9 cellular contexts compared by ENCODE assay signal in the genomic region with DNA sequence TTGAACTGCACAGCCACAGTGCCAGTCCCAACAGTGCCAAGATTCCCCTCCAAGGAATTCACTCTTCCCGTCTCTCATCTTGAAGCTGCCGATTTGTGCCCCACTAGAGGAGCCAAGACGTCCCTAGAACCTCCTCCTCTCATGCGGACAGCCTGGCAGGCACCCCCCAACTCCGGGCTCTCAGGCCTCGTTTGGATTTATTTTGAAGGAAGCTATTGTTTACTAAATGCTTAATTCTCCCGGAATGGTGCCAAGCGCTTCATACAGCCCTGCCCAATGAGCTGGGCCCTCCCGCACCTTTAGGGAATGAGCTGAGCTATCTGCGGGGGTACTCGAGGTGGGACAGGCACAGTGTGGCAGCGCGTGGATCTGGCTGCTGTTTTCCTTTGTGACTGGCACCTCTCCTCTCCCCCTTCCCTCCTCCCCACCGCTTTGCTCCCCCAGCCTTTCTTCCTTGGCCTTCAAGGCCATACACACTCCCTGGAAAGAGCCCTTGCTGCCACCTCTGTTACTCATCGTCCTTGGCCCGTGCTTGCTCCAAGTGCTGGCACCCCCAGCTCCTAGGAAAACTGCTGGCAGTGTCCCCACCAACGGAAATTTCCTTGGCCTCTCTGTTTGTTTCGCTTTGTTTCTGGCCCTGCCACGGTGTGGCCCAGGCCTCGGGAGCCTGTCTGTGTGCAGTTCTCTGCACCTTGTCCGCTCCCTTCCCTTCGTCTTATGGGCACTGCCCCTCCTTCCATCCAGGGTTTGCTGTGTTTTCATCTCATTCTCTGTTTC. TPM values are rescaled to one million over a fixed set of nuclear protein-coding genes. Genes with fewer than 3 reads are reported as not detected.
DNase-seq lines count a peak whose midpoint lies in the region; ATAC-seq and TF ChIP-seq lines count a peak whose summit lies in the region.
"Had no signal": no experiment of that assay in that cellular context is flagged by ENCODE, and none has a peak within 500 bp of the region (broad histone marks: within the 10 kb centered on the region; RNA-seq: fewer than 3 reads in every experiment).

No MANE protein-coding gene starts in this region.

- H3K27ac Mint-ChIP-seq in stimulated activated naive CD8-positive, alpha-beta T cell treated with anti-CD3 and anti-CD28 coated beads, Interleukin-15, amount 100 ng/mL, for 72 hours = peak overlapping the region; percentile 41 to 68
- H3K27ac Mint-ChIP-seq in CD4-positive, alpha-beta memory T cell = peak overlapping the region in 1 of 7 donors; percentile 65

- DNase-seq in GM04503 (ENCODE audit: low read depth) = peak; percentile 35
- DNase-seq in mammary epithelial cell = no peak
- DNase-seq in left lobe of liver (ENCODE audit: low spot score) = no peak
- no peak for DNase-seq in stimulated activated naive CD8-positive, alpha-beta T cell treated with anti-CD3 and anti-CD28 coated beads, Interleukin-15, amount 100 ng/mL, for 72 hours
- no peak for DNase-seq in CD4-positive, alpha-beta memory T cell
- no peak for DNase-seq in AML-193 (lab: John Stamatoyannopoulos, UW)
- DNase-seq in DMS 273 treated with DMSO at 0.1 percent for 48 hours (lab: John Stamatoyannopoulos, UW) = no peak
- DNase-seq: activated CD8-positive, alpha-beta memory T cell treated with anti-CD3 and anti-CD28 coated beads, Interleukin-2, amount 50 U/mL, for 4 hours had no signal

- dilution Hi-C loops in mammary epithelial cell (cut with HindIII; ENCODE audit: low sequenced_read_pairs) = no loop called here

- CTCF ChIA-PET in mammary epithelial cell (lab: Charles Lee; ENCODE audit: low non-redundant PET) = no interaction called here
- CTCF ChIA-PET in CD4-positive, alpha-beta memory T cell (lab: Charles Lee; ENCODE audit: partially characterized antibody) = interaction anchor here (1.1 kb wide), 1 partner anchor 103 kb away, joined by 3 read pairs; no protein-coding TSS in a partner anchor

- ATAC-seq in left lobe of liver = peak; percentile 44
- no peak for ATAC-seq in stimulated activated naive CD8-positive, alpha-beta T cell treated with anti-CD3 and anti-CD28 coated beads, Interleukin-15, amount 100 ng/mL, for 72 hours
- no peak for ATAC-seq in HG02763 (IDR thresholded peaks at IDR 0.05; ENCODE audit: unreplicated experiment)

- in situ Hi-C loops in mammary epithelial cell (cut with MboI; ENCODE audit: low sequenced_read_pairs in 2 of 2) = no loop called here

- no peak overlapping the region for H3K9ac ChIP-seq in mammary epithelial cell (ENCODE audit: insufficient read depth, low read length)

- peaks cover 8% of the 10 kb centered on the region for H3K36me3 ChIP-seq in mammary epithelial cell (ENCODE audit: insufficient read depth, low read length)
- peaks cover 22% of the 10 kb centered on the region for H3K36me3 ChIP-seq in CD4-positive, alpha-beta memory T cell (ENCODE audit: insufficient read depth, low read length)

- no peak overlapping the region for H3K4me3 ChIP-seq in mammary epithelial cell (replicated peaks in 1 of 3; ENCODE audit: insufficient read depth in 1 of 3, low read depth in 2 of 3, low read length in 3 of 3)
- H3K4me3 ChIP-seq in CD4-positive, alpha-beta memory T cell (ENCODE audit: low read length in 2 of 2) = no peak overlapping the region

- BruUV-seq in mammary epithelial cell (replicated peaks; lab: Mats Ljungman, UMichigan) = no TSS peak

- H3K9me3 ChIP-seq in mammary epithelial cell (replicated peaks; ENCODE audit: insufficient read depth, low read length) = no peaks in the 10 kb centered on the region
- no peaks in the 10 kb centered on the region for H3K9me3 ChIP-seq in CD4-positive, alpha-beta memory T cell (ENCODE audit: control insufficient read depth in 1 of 2, low read length in 2 of 2)

- peaks cover 49 to 52% of the 10 kb centered on the region in 2 donors for H3K36me3 Mint-ChIP-seq in CD4-positive, alpha-beta memory T cell

- H3K4me1 Mint-ChIP-seq in stimulated activated naive CD8-positive, alpha-beta T cell treated with anti-CD3 and anti-CD28 coated beads, Interleukin-15, amount 100 ng/mL, for 72 hours = no peaks in the 10 kb centered on the region
- peaks cover 0 to 3% (median 0%) of the 10 kb centered on the region in 4 donors for H3K4me1 Mint-ChIP-seq in CD4-positive, alpha-beta memory T cell

- no peak for TF ChIP-seq CTCF in mammary epithelial cell (conservative IDR thresholded peaks at IDR 0.05 in 1 of 2, IDR thresholded peaks at IDR 0.05 in 1 of 2; ENCODE audit: extremely low read depth in 1 of 2, insufficient read depth in 1 of 2, low read depth in 1 of 2, low read length in 2 of 2)

- H3K27me3 ChIP-seq in mammary epithelial cell (ENCODE audit: insufficient read depth, low read length) = no peaks in the 10 kb centered on the region
- no peaks in the 10 kb centered on the region for H3K27me3 ChIP-seq in CD4-positive, alpha-beta memory T cell (ENCODE audit: insufficient read depth, low read length)

- peaks cover 0 to 7% of the 10 kb centered on the region in 2 donors for H3K9me3 Mint-ChIP-seq in stimulated activated naive CD8-positive, alpha-beta T cell treated with anti-CD3 and anti-CD28 coated beads, Interleukin-15, amount 100 ng/mL, for 72 hours
- no peaks in the 10 kb centered on the region for H3K9me3 Mint-ChIP-seq in CD4-positive, alpha-beta memory T cell

- POLR2A ChIA-PET in CD4-positive, alpha-beta memory T cell (lab: Charles Lee; ENCODE audit: partially characterized antibody) = interaction anchor here (1.3 kb wide), 1 partner anchor 66 kb away, joined by 3 read pairs; no protein-coding TSS in a partner anchor

- no peak overlapping the region for H3K27ac ChIP-seq in mammary epithelial cell (ENCODE audit: insufficient read depth, low read depth, low read length)
- H3K27ac ChIP-seq in CD4-positive, alpha-beta memory T cell (ENCODE audit: low read depth, low read length) = no peak overlapping the region

- H3K79me2 ChIP-seq in mammary epithelial cell (ENCODE audit: insufficient read depth, low read length) = no peaks in the 10 kb centered on the region

- H3K4me3 Mint-ChIP-seq in stimulated activated naive CD8-positive, alpha-beta T cell treated with anti-CD3 and anti-CD28 coated beads, Interleukin-15, amount 100 ng/mL, for 72 hours = no peak overlapping the region
- H3K4me3 Mint-ChIP-seq in CD4-positive, alpha-beta memory T cell = no peak overlapping the region

- H2AFZ ChIP-seq in mammary epithelial cell (ENCODE audit: low read depth, low read length) = peak overlapping the region; percentile 23

- intact Hi-C loops in mammary epithelial cell (cut with micrococcal nuclease) = no loop called here
- intact Hi-C loops in CD4-positive, alpha-beta memory T cell (cut with micrococcal nuclease) = no loop called here

- peak overlapping the region; percentile 24 for H3K4me2 ChIP-seq in mammary epithelial cell (ENCODE audit: insufficient read depth, low read depth, low read length)

- 46% methylated on average over 12 of the region's 22 CpGs for WGBS in mammary epithelial cell (ENCODE audit: low coverage, missing lambda C conversion rate)

- H3K4me1 ChIP-seq in mammary epithelial cell (ENCODE audit: insufficient read depth, low read length) = peaks cover 5% of the 10 kb centered on the region
- no peaks in the 10 kb centered on the region for H3K4me1 ChIP-seq in CD4-positive, alpha-beta memory T cell (ENCODE audit: insufficient read depth, low read length)

- no peaks in the 10 kb centered on the region for H3K27me3 Mint-ChIP-seq in stimulated activated naive CD8-positive, alpha-beta T cell treated with anti-CD3 and anti-CD28 coated beads, Interleukin-15, amount 100 ng/mL, for 72 hours
- H3K27me3 Mint-ChIP-seq in CD4-positive, alpha-beta memory T cell = no peaks in the 10 kb centered on the region

- no peaks in the 10 kb centered on the region for H4K20me1 ChIP-seq in mammary epithelial cell (ENCODE audit: insufficient read depth, low read length)

RNA-seq across cellular contexts. Expression of a gene that starts 49.9 kb away (rescaled TPM):
- total RNA-seq in mammary epithelial cell (10 to 100 TPM; 31.3 to 32.3 TPM), left lobe of liver (11.0 TPM)
- polyA plus RNA-seq in mammary epithelial cell = 27.2 TPM
- polyA minus RNA-seq in mammary epithelial cell = 14.1 TPM
- 10 to 100 TPM; 94.2 to 99.3 TPM for total RNA-seq in CD4-positive, alpha-beta memory T cell
- 10 to 100 TPM; 57.9 to 95.8 TPM for polyA plus RNA-seq in CD4-positive, alpha-beta memory T cell
